ENCODE assay signal across 37 cellular contexts in the genomic region with DNA sequence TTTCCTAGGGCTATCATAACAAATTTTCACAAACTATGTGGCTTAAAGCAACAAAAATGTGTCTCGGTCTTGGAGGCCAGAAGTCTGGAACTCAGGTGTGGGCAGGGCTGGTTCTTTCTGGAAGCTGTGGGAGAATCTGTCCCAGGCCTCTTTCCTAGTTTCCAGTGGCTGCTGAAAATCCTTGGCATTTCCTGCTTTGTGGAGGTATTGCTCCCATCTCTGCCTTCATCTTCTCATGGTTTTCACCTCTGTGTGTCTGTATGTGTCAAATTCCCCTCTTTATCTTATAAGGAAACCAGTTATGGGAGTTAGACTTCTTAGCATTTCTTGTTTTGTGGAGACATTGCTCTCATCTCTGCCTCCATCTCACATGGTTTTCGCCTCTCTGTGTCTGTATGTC.
"Had no signal": no experiment of that assay in that cellular context is flagged by ENCODE, and none has a peak within 500 bp of the region (broad histone marks: within the 10 kb centered on the region; RNA-seq: fewer than 3 reads in every experiment).

No MANE protein-coding gene starts in this region.

- H3K4me3 ChIP-seq: adrenal gland, ascending aorta, body of pancreas, breast epithelium, cardiac muscle cell had no signal

- H3K9me3 ChIP-seq: adrenal gland, ascending aorta, body of pancreas, breast epithelium had no signal

- H3K27ac ChIP-seq: adrenal gland, ascending aorta, body of pancreas, brain microvascular endothelial cell, breast epithelium, cardiac muscle cell had no signal

- DNase-seq: activated effector memory CD4-positive, alpha-beta T cell treated with anti-CD3 and anti-CD28 coated beads, Interleukin-2, amount 50 U/mL, for 16 hours; activated effector memory CD4-positive, alpha-beta T cell treated with Interleukin-2 at 50 U/mL for 16 hours; activated gamma-delta T cell; activated gamma-delta T cell treated with Interleukin-2 at 50 U/mL for 16 hours; activated naive CD4-positive, alpha-beta T cell; activated naive CD4-positive, alpha-beta T cell treated with anti-CD3 and anti-CD28 coated beads for 36 hours; activated naive CD4-positive, alpha-beta T cell treated with anti-CD3 and anti-CD28 coated beads, Interleukin-2, amount 10 ng/mL, durations not matched to agents 7 days and 5 days; activated naive CD4-positive, alpha-beta T cell treated with anti-CD3 and anti-CD28 coated beads, Interleukin-2, amount 50 U/mL, for 16 hours; activated naive CD4-positive, alpha-beta T cell treated with Interleukin-2 at 50 U/mL for 16 hours; activated naive CD8-positive, alpha-beta T cell treated with anti-CD3 and anti-CD28 coated beads for 36 hours; activated naive CD8-positive, alpha-beta T cell treated with anti-CD3 and anti-CD28 coated beads, Interleukin-2, amount 10 ng/mL, durations not matched to agents 7 days and 5 days; activated naive CD8-positive, alpha-beta T cell treated with anti-CD3 and anti-CD28 coated beads, Interleukin-2, amount 50 U/mL, for 24 hours; activated T-cell treated with anti-CD3 and anti-CD28 coated beads for 4 hours; activated T-cell treated with anti-CD3 and anti-CD28 coated beads, Interleukin-2, amount 50 U/mL, for 1 hour; activated T-cell treated with anti-CD3 and anti-CD28 coated beads, Interleukin-2, amount 50 U/mL, for 24 hours; activated T-cell treated with anti-CD3 and anti-CD28 coated beads, Interleukin-2, amount 50 U/mL, for 4 hours; activated T-cell treated with anti-CD3 and anti-CD28 coated beads, Interleukin-2, amount 50 U/mL, for 48 hours; activated T-cell treated with anti-CD3 and anti-CD28 coated beads, Interleukin-2, amount 50 U/mL, for 72 hours; adrenal gland; amniotic stem cell; amygdala; anterior cingulate cortex; aorta; body of pancreas; brain microvascular endothelial cell; caudate nucleus; central memory CD4-positive, alpha-beta T cell; cerebellar nuclear complex had no signal

- H3K36me3 Mint-ChIP-seq: activated naive CD4-positive, alpha-beta T cell treated with anti-CD3 and anti-CD28 coated beads, Interleukin-2, amount 10 ng/mL, durations not matched to agents 7 days and 5 days had no signal

- H3K27ac Mint-ChIP-seq: activated naive CD4-positive, alpha-beta T cell treated with anti-CD3 and anti-CD28 coated beads for 36 hours; activated naive CD4-positive, alpha-beta T cell treated with anti-CD3 and anti-CD28 coated beads, Interleukin-2, amount 10 ng/mL, durations not matched to agents 7 days and 5 days; activated naive CD4-positive, alpha-beta T cell treated with anti-CD3 and anti-CD28 coated beads, Interleukin-2, amount 50 U/mL, for 24 hours; activated naive CD8-positive, alpha-beta T cell; activated naive CD8-positive, alpha-beta T cell treated with anti-CD3 and anti-CD28 coated beads for 36 hours; activated naive CD8-positive, alpha-beta T cell treated with anti-CD3 and anti-CD28 coated beads, Interleukin-2, amount 10 ng/mL, durations not matched to agents 7 days and 5 days; activated naive CD8-positive, alpha-beta T cell treated with anti-CD3 and anti-CD28 coated beads, Interleukin-2, amount 50 U/mL, for 24 hours; activated T-cell treated with anti-CD3 and anti-CD28 coated beads, Interleukin-2, amount 50 U/mL, for 24 hours; activated T-cell treated with anti-CD3 and anti-CD28 coated beads, Interleukin-2, amount 50 U/mL, for 72 hours; activated T-helper 1 cell treated with anti-CD3 and anti-CD28 coated beads, Interleukin-12 subunit alpha, Interleukin-12 subunit beta, Interleukin-2, Interleukin-4 antibody, amounts not matched to agents 30 ng/mL and 10 ng/mL and 1 ng/mL, durations not matched to agents 14 hours and 24 hours and 36 hours; activated T-helper 17 cell treated with anti-CD3 and anti-CD28 coated beads, Interleukin-2, amount 50 U/mL, for 72 hours; activated T-helper 2 cell treated with anti-CD3 and anti-CD28 coated beads, Interferon-gamma antibody, Interleukin-2, Interleukin-4, amounts not matched to agents 10 μg/mL and 5 μg/mL and 100 μg/mL, durations not matched to agents 14 hours and 24 hours and 36 hours; brain had no signal

- H3K4me1 ChIP-seq: adrenal gland, ascending aorta, body of pancreas, breast epithelium had no signal

- H3K9me3 Mint-ChIP-seq: activated T-helper 1 cell treated with anti-CD3 and anti-CD28 coated beads, Interleukin-12 subunit alpha, Interleukin-12 subunit beta, Interleukin-2, Interleukin-4 antibody, amounts not matched to agents 30 ng/mL and 10 ng/mL and 1 ng/mL, durations not matched to agents 14 hours and 24 hours and 36 hours had no signal

- ATAC-seq: activated naive CD8-positive, alpha-beta T cell treated with anti-CD3 and anti-CD28 coated beads, Interleukin-2, amount 50 U/mL, for 24 hours; activated T-cell treated with anti-CD3 and anti-CD28 coated beads, Interleukin-2, amount 50 U/mL, for 4 hours; activated T-cell treated with anti-CD3 and anti-CD28 coated beads, Interleukin-2, amount 50 U/mL, for 72 hours; activated T-helper 17 cell treated with anti-CD3 and anti-CD28 coated beads, Interleukin-2, amount 50 U/mL, for 72 hours; body of pancreas had no signal

- H3K27me3 ChIP-seq: adrenal gland, ascending aorta, body of pancreas, brain microvascular endothelial cell, breast epithelium, cardiac muscle cell had no signal

- H3K36me3 ChIP-seq: adrenal gland, ascending aorta, brain microvascular endothelial cell, breast epithelium, cardiac muscle cell had no signal
